10 cellular contexts compared by ENCODE assay signal in genomic region chr16:46885960-46886763, GRCh38. TPM values are rescaled to one million over a fixed set of nuclear protein-coding genes. Genes with fewer than 3 reads are reported as not detected.
DNase-seq lines count a peak whose midpoint lies in the region; ATAC-seq, FAIRE-seq and TF ChIP-seq lines count a peak whose summit lies in the region.
"Had no signal": no experiment of that assay in that cellular context is flagged by ENCODE, and none has a peak within 500 bp of the region (broad histone marks: within the 10 kb centered on the region; RNA-seq: fewer than 3 reads in every experiment).

No MANE protein-coding gene starts in this region.

- no peak for TF ChIP-seq RAD21 in K562 (CRISPR knock-in tag; conservative IDR thresholded peaks at IDR 0.05 in 1 of 2, IDR thresholded peaks at IDR 0.05 in 1 of 2)

- H3K4me2 ChIP-seq in K562 (ENCODE audit: insufficient read depth, low read length) = no peak overlapping the region

- no peaks in the 10 kb centered on the region for H3K9me3 Mint-ChIP-seq in activated T-cell treated with anti-CD3 and anti-CD28 coated beads, Interleukin-2, amount 50 U/mL, for 24 hours

- no peaks in the 10 kb centered on the region for H3K36me3 Mint-ChIP-seq in activated T-cell treated with anti-CD3 and anti-CD28 coated beads, Interleukin-2, amount 50 U/mL, for 24 hours (ENCODE audit: low read depth)

- intact Hi-C loops in K562 (cut with micrococcal nuclease) = no loop called here
- intact Hi-C loops in testis (cut with DNase I; ENCODE audit: low total_unique reads) = no loop called here
- intact Hi-C loops in posterior vena cava (cut with DNase I) = no loop called here

- H3K27ac ChIP-seq in K562 (ENCODE audit: extremely low read depth, low read depth, low read length) (no peak overlapping the region), layer of hippocampus (ENCODE audit: low read depth, low read length) (peak overlapping the region; percentile 81), testis (peak overlapping the region; percentile 65 to 68)

- ATAC-seq in K562 (no peak), GM19463 (IDR thresholded peaks at IDR 0.05; ENCODE audit: unreplicated experiment) (no peak)
- ATAC-seq: Panc1 had no signal

- peaks cover 4% of the 10 kb centered on the region; the same call in 1 of the 2 replicates for H4K20me1 ChIP-seq in K562 (replicated peaks; ENCODE audit: control insufficient read depth, insufficient read depth, low read length)

- H3K4me1 ChIP-seq in K562 (replicated peaks in 1 of 2; ENCODE audit: control insufficient read depth in 2 of 2, insufficient read depth in 2 of 2, low read length in 2 of 2) (peaks cover 17 to 19% of the 10 kb centered on the region in 2 experiments), testis (peaks cover 21% of the 10 kb centered on the region)

- no peak for TF ChIP-seq EP300 in K562 (IDR thresholded peaks at IDR 0.05; ENCODE audit: low read length)

- peaks cover 40% of the 10 kb centered on the region for H3K27me3 Mint-ChIP-seq in activated T-cell treated with anti-CD3 and anti-CD28 coated beads, Interleukin-2, amount 50 U/mL, for 24 hours

- H3K4me3 Mint-ChIP-seq in activated T-cell treated with anti-CD3 and anti-CD28 coated beads, Interleukin-2, amount 50 U/mL, for 24 hours = peak overlapping the region; percentile 81

- TF ChIP-seq CTCF in K562 (IDR thresholded peaks at IDR 0.05 in 2 of 3, conservative IDR thresholded peaks at IDR 0.05 in 1 of 3; ENCODE audit: insufficient read depth in 2 of 3, low read depth in 1 of 3, low read length in 3 of 3) = no peak
- no peak for TF ChIP-seq CTCF in testis (IDR thresholded peaks at IDR 0.05)

- 42% methylated on average over 12 of the region's 12 CpGs for WGBS in K562 (ENCODE audit: insufficient coverage, low coverage, missing lambda C conversion rate)
- 30 to 34% methylated on average over 8 to 12 of the region's 12 CpGs for WGBS in testis, 2 donors

- H3K27ac Mint-ChIP-seq in activated T-cell treated with anti-CD3 and anti-CD28 coated beads, Interleukin-2, amount 50 U/mL, for 24 hours = peak overlapping the region; percentile 42

- POLR2A ChIA-PET in K562 (lab: Yijun Ruan, JAX) = interaction anchor here (0.7 to 1.8 kb wide), 4 partner anchors 9 to 24 kb away, joined by 3 to 9 read pairs (median 4); no protein-coding TSS in a partner anchor

- no peak overlapping the region for H3K4me3 ChIP-seq in K562
- H3K4me3 ChIP-seq in testis = no peak overlapping the region

- no peaks in the 10 kb centered on the region for H3K27me3 ChIP-seq in K562 (ENCODE audit: control insufficient read depth in 2 of 2, insufficient read depth in 2 of 2, low read length in 2 of 2)
- no peaks in the 10 kb centered on the region for H3K27me3 ChIP-seq in layer of hippocampus (ENCODE audit: control insufficient read depth, insufficient read depth, low read length)
- no peaks in the 10 kb centered on the region for H3K27me3 ChIP-seq in testis

- no TSS peak for BruUV-seq in K562 (replicated peaks; lab: Mats Ljungman, UMichigan)

- TF ChIP-seq POLR2A in K562 (conservative IDR thresholded peaks at IDR 0.05) (no peak), testis (IDR thresholded peaks at IDR 0.05) (no peak)

- no peaks in the 10 kb centered on the region for H3K9me1 ChIP-seq in K562 (ENCODE audit: control insufficient read depth, insufficient read depth, low read length)

- CTCF ChIA-PET in K562 (lab: Yijun Ruan, JAX; ENCODE audit: low intra/inter-chr PET ratio) = interaction anchor here (1.0 kb wide), 1 partner anchor 213 kb away, joined by 4 read pairs; no protein-coding TSS in a partner anchor

- H3K9me3 ChIP-seq in K562 (replicated peaks; ENCODE audit: control insufficient read depth, insufficient read depth, low read depth, low read length) = no peaks in the 10 kb centered on the region
- no peaks in the 10 kb centered on the region for H3K9me3 ChIP-seq in testis

- H3K4me1 Mint-ChIP-seq in activated T-cell treated with anti-CD3 and anti-CD28 coated beads, Interleukin-2, amount 50 U/mL, for 24 hours (ENCODE audit: low read depth) = peaks cover 18% of the 10 kb centered on the region

- no peak overlapping the region for H3K9ac ChIP-seq in K562 (ENCODE audit: insufficient read depth in 1 of 2, low read depth in 2 of 2, low read length in 2 of 2)

- H2AFZ ChIP-seq in K562 (ENCODE audit: low read depth, low read length) = no peak overlapping the region

- DNase-seq in activated T-cell treated with anti-CD3 and anti-CD28 coated beads, Interleukin-2, amount 50 U/mL, for 24 hours = no peak
- DNase-seq in activated T-cell treated with anti-CD3 and anti-CD28 coated beads, Interleukin-2, amount 50 U/mL, for 48 hours = no peak
- DNase-seq in K562 (ENCODE audit: extremely low read depth in 1 of 4, low spot score in 3 of 4) (no peak), testis (peak; percentile 45), HK-2 (ENCODE audit: unreplicated experiment) (no peak), posterior vena cava (ENCODE audit: low spot score) (no peak)
- DNase-seq: HCEC 1CT had no signal

- H3K36me3 ChIP-seq in K562 (ENCODE audit: control insufficient read depth, insufficient read depth, low read length) (no peaks in the 10 kb centered on the region), testis (ENCODE audit: low read depth, missing control alignments) (no peaks in the 10 kb centered on the region)

- no peaks in the 10 kb centered on the region for H3K79me2 ChIP-seq in K562 (ENCODE audit: control insufficient read depth, insufficient read depth, low read length)

- no peak for FAIRE-seq in K562 (lab: Jason Lieb, UNC)

- in situ Hi-C loops in K562 (cut with MboI) = no loop called here

TF ChIP-seq in K562, 482 proteins besides CTCF, POLR2A, EP300 and RAD21 (continues in another document):
- TF ChIP-seq HINFP (tag; conservative IDR thresholded peaks at IDR 0.05; ENCODE audit: low read depth) = no peak

RNA-seq across cellular contexts. Expression of gene GPT2, which starts 2.0 kb away (rescaled TPM):
- total RNA-seq in K562 (2011; cell fraction: chromatin; rRNA removed; ENCODE audit: low replicate concordance) = 9.1 and 9.7 TPM in 2 replicates
- total RNA-seq in K562 (2011; cell fraction: nucleolus; rRNA removed) = 4.7 and 5.9 TPM in 2 replicates
- 9.2 and 12.0 TPM in 2 replicates for total RNA-seq in K562 (2011; cell fraction: nucleoplasm; rRNA removed)
- total RNA-seq in K562 (2014; rRNA removed) = 7.2 and 7.3 TPM in 2 replicates
- total RNA-seq in K562 (2014; rRNA removed; fragmentation: Illumina TruSeq; extraction: Trizol) = 3.7 and 5.0 TPM in 2 replicates
- 2.8 and 3.0 TPM in 2 replicates for total RNA-seq in K562 (2015; rRNA removed; fragmentation: Illumina TruSeq; extraction: Trizol)
- 12.9 and 14.4 TPM in 2 replicates for total RNA-seq in K562 (2021)
- polyA plus RNA-seq in K562 (2011; rRNA removed) = 5.8 and 10.4 TPM in 2 replicates
- polyA plus RNA-seq in K562 (2011; cell fraction: cytosol; rRNA removed) = 9.4 and 12.6 TPM in 2 replicates
- 8.1 and 12.3 TPM in 2 replicates for polyA plus RNA-seq in K562 (2011; cell fraction: nucleus; rRNA removed)
- 6.6 and 23.6 TPM in 2 replicates for polyA plus RNA-seq in K562 (2012)
- polyA plus RNA-seq in K562 (2014; fragmentation: Illumina TruSeq; extraction: Trizol) = 10.0 and 12.1 TPM in 2 replicates
- polyA plus RNA-seq in K562 (2014; fragmentation: Nextera tagmentation; extraction: Ambion mirVana) = under 1 TPM; 0.79 to 0.96 TPM
- polyA plus RNA-seq in K562 (2014; rRNA removed) = 6.8 and 7.7 TPM in 2 replicates
- 5.9 and 6.5 TPM in 2 replicates for polyA minus RNA-seq in K562 (2011; rRNA and poly(A)+ RNA removed)
- polyA minus RNA-seq in K562 (2011; cell fraction: cytosol; rRNA and poly(A)+ RNA removed) = 4.6 and 13.5 TPM in 2 replicates
- polyA minus RNA-seq in K562 (2011; cell fraction: nucleus; rRNA and poly(A)+ RNA removed) = 1.6 and 5.9 TPM in 2 replicates
- 10 to 100 TPM; 46.6 to 80.6 TPM for total RNA-seq in testis
- 38.8 TPM for polyA plus RNA-seq in testis (ENCODE audit: insufficient read depth, low read depth, low replicate concordance)
- 1 to 10 TPM; 3.3 to 4.5 TPM for total RNA-seq in posterior vena cava

RNA-seq across cellular contexts. Expression of gene C16orf87, which starts 55.2 kb away (rescaled TPM):
- 1.9 and 6.0 TPM in 2 replicates for total RNA-seq in K562 (2011; cell fraction: chromatin; rRNA removed; ENCODE audit: low replicate concordance)
- total RNA-seq in K562 (2011; cell fraction: nucleolus; rRNA removed) = 1.8 and 2.0 TPM in 2 replicates
- 3.9 and 6.0 TPM in 2 replicates for total RNA-seq in K562 (2011; cell fraction: nucleoplasm; rRNA removed)
- total RNA-seq in K562 (2014; rRNA removed) (7.7 and 10.5 TPM in 2 replicates), K562 (2014; rRNA removed; fragmentation: Illumina TruSeq; extraction: Trizol) (13.0 and 13.2 TPM in 2 replicates), K562 (2015; rRNA removed; fragmentation: Illumina TruSeq; extraction: Trizol) (10.9 and 12.6 TPM in 2 replicates), K562 (2021) (8.3 and 9.1 TPM in 2 replicates), testis (10 to 100 TPM; 32.0 to 45.4 TPM), posterior vena cava (1 to 10 TPM; 6.4 to 9.4 TPM)
- polyA plus RNA-seq in K562 (2011; rRNA removed) (6.3 and 7.8 TPM in 2 replicates), K562 (2014; fragmentation: Illumina TruSeq; extraction: Trizol) (9.1 and 9.6 TPM in 2 replicates), K562 (2014; fragmentation: Nextera tagmentation; extraction: Ambion mirVana) (10 to 100 TPM; 13.9 to 16.7 TPM), K562 (2014; rRNA removed) (8.2 and 10.8 TPM in 2 replicates), testis (ENCODE audit: insufficient read depth, low read depth, low replicate concordance) (44.9 TPM)
- 1.5 and 2.6 TPM in 2 replicates for polyA plus RNA-seq in K562 (2011; cell fraction: cytosol; rRNA removed)
- polyA plus RNA-seq in K562 (2011; cell fraction: nucleus; rRNA removed) = 1.9 and 3.1 TPM in 2 replicates
- 6.2 and 8.7 TPM in 2 replicates for polyA plus RNA-seq in K562 (2012)
- polyA minus RNA-seq in K562 (2011; rRNA and poly(A)+ RNA removed) = 6.2 and 7.6 TPM in 2 replicates
- polyA minus RNA-seq in K562 (2011; cell fraction: cytosol; rRNA and poly(A)+ RNA removed) = 2.8 and 3.1 TPM in 2 replicates
- 2.0 and 4.7 TPM in 2 replicates for polyA minus RNA-seq in K562 (2011; cell fraction: nucleus; rRNA and poly(A)+ RNA removed)
